22 cellular contexts compared by ENCODE assay signal in genomic region chr2:241769819-241770184, GRCh38. TPM values are rescaled to one million over a fixed set of nuclear protein-coding genes. Genes with fewer than 3 reads are reported as not detected.
DNase-seq lines count a peak whose midpoint lies in the region; ATAC-seq and TF ChIP-seq lines count a peak whose summit lies in the region.
"Had no signal": no experiment of that assay in that cellular context is flagged by ENCODE, and none has a peak within 500 bp of the region (broad histone marks: within the 10 kb centered on the region; RNA-seq: fewer than 3 reads in every experiment).

No MANE protein-coding gene starts in this region.

- H3K27ac ChIP-seq in heart left ventricle, result no peak overlapping the region
- peak overlapping the region; percentile 5 to 46 for H3K27ac ChIP-seq in liver (ENCODE audit: low read depth in 1 of 2, low read length in 2 of 2)
- H3K27ac ChIP-seq: GM23248 had no signal

- DNase-seq in left cardiac atrium (peak; percentile 10), heart left ventricle (no peak), HuH-7 (ENCODE audit: low spot score) (peak; percentile 3), RPMI8226 (no peak), Kasumi-1 (lab: John Stamatoyannopoulos, UW) (no peak)
- DNase-seq in activated T-cell treated with anti-CD3 and anti-CD28 coated beads, Interleukin-2, amount 50 U/mL, for 1 hour, result no peak
- DNase-seq: ACHN; CD8-positive, alpha-beta T cell; DMS79 treated with DMSO at 0.1 percent for 48 hours; GM23248; KBM-7; NCI-H1436; NCI-H2029 treated with DMSO at 0.1 percent for 48 hours; NCI-H2171 treated with DMSO at 0.1 percent for 48 hours; NCI-H446 treated with DMSO at 0.1 percent for 48 hours; NK-92 treated with Interleukin-12 subunit alpha and Interleukin-12 subunit beta, amount 100 ng/mL, for 24 hours; OCI-M1; SIG-M5 had no signal

- H3K4me1 ChIP-seq in heart left ventricle (peaks cover 0 to 10% (median 0%) of the 10 kb centered on the region in 12 donors), liver (ENCODE audit: control insufficient read depth in 4 of 4, insufficient read depth in 4 of 4, low read length in 3 of 4) (peaks cover 16 to 45% (median 31%) of the 10 kb centered on the region in 4 donors)

- H3K4me3 ChIP-seq in heart left ventricle (no peak overlapping the region), liver (ENCODE audit: low read depth in 1 of 3, low read length in 3 of 3) (no peak overlapping the region)
- H3K4me3 ChIP-seq: GM23248 had no signal

- H3K9me3 ChIP-seq in heart left ventricle (no peaks in the 10 kb centered on the region), liver (ENCODE audit: control insufficient read depth in 4 of 4, low read length in 3 of 4) (no peaks in the 10 kb centered on the region)

- no peak for TF ChIP-seq POLR2A in heart left ventricle (IDR thresholded peaks at IDR 0.05)

- TF ChIP-seq CTCF in heart left ventricle (IDR thresholded peaks at IDR 0.05) (no peak), liver (IDR thresholded peaks at IDR 0.05; ENCODE audit: low read depth, low read length, missing input control) (no peak)

- no peak overlapping the region for H3K9ac ChIP-seq in liver (ENCODE audit: low read depth in 1 of 2, low read length in 2 of 2)
- H3K9ac ChIP-seq: GM23248 had no signal

- 85 to 95% (median 94%) methylated on average over 4 to 13 of the region's 13 CpGs for WGBS in heart left ventricle, 4 donors
- 58% methylated on average over 13 of the region's 13 CpGs for WGBS in liver

- H3K27me3 ChIP-seq in heart left ventricle, result peaks cover 0 to 30% (median 7%) of the 10 kb centered on the region in 9 donors
- H3K27me3 ChIP-seq in liver (ENCODE audit: control insufficient read depth in 4 of 4, insufficient read depth in 4 of 4, low read length in 3 of 4), result no peaks in the 10 kb centered on the region

- intact Hi-C loops in left cardiac atrium (cut with DNase I), result no loop called here
- intact Hi-C loops in heart left ventricle (cut with DNase I), result no loop called here

- H3K36me3 ChIP-seq in heart left ventricle (peaks cover 0 to 5% (median 0%) of the 10 kb centered on the region in 9 donors), liver (ENCODE audit: control insufficient read depth in 4 of 4, insufficient read depth in 3 of 4, low read depth in 1 of 4, low read length in 3 of 4) (peaks cover 0 to 3% (median 0%) of the 10 kb centered on the region in 4 donors)

- no peak for TF ChIP-seq RAD21 in liver (IDR thresholded peaks at IDR 0.05)

- no peak for ATAC-seq in left cardiac atrium
- no peak for ATAC-seq in heart left ventricle
- ATAC-seq: CD8-positive, alpha-beta T cell had no signal

TF ChIP-seq in liver, 16 proteins besides CTCF, POLR2A, EP300 and RAD21:
- TF ChIP-seq FOXA2 (IDR thresholded peaks at IDR 0.05) (no peak), RXRA (IDR thresholded peaks at IDR 0.05) (no peak), HNF4G (IDR thresholded peaks at IDR 0.05) (no peak), GABPA (IDR thresholded peaks at IDR 0.05 in 1 of 2, conservative IDR thresholded peaks at IDR 0.05 in 1 of 2) (no peak), YY1 (IDR thresholded peaks at IDR 0.05) (no peak), NR2F2 (IDR thresholded peaks at IDR 0.05) (no peak)
- TF ChIP-seq, protein P1, sequence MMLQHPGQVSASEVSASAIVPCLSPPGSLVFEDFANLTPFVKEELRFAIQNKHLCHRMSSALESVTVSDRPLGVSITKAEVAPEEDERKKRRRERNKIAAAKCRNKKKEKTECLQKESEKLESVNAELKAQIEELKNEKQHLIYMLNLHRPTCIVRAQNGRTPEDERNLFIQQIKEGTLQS (IDR thresholded peaks at IDR 0.05), result no peak
- TF ChIP-seq, protein P2, sequence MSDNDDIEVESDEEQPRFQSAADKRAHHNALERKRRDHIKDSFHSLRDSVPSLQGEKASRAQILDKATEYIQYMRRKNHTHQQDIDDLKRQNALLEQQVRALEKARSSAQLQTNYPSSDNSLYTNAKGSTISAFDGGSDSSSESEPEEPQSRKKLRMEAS (IDR thresholded peaks at IDR 0.05), result no peak

RNA-seq across cellular contexts. Expression of gene GAL3ST2, which starts 6.8 kb away (rescaled TPM):
- total RNA-seq in left cardiac atrium, result under 1 TPM in 1 of 2 donors, not detected in 1; 0.44 TPM
- 1 to 10 TPM in 1 of 9 donors, under 1 TPM in 1, not detected in 7; 0.21 to 1.7 TPM for total RNA-seq in heart left ventricle
- polyA plus RNA-seq in heart left ventricle, result not detected
- total RNA-seq in liver, result under 1 TPM; 0.23 to 0.33 TPM
- polyA plus RNA-seq in liver, result under 1 TPM in 1 of 2 donors, not detected in 1; 0.03 TPM
- total RNA-seq: B cell, G401, GM23248, RPMI7951 had no signal
- polyA plus RNA-seq: GM23248 had no signal

RNA-seq across cellular contexts. Expression of gene D2HGDH, which starts 35.4 kb away (rescaled TPM):
- 10 to 100 TPM; 14.6 to 16.9 TPM for total RNA-seq in left cardiac atrium
- 10 to 100 TPM in 8 of 9 donors, 1 to 10 TPM in 1; 9.2 to 24.1 (median 20.9) TPM for total RNA-seq in heart left ventricle
- polyA plus RNA-seq in heart left ventricle, result 10 to 100 TPM in 1 of 2 donors, 1 to 10 TPM in 1; 7.6 to 19.8 TPM
- total RNA-seq in liver, result 10 to 100 TPM in 1 of 2 donors, 1 to 10 TPM in 1; 7.4 to 25.0 TPM
- polyA plus RNA-seq in liver, result 10 to 100 TPM in 1 of 2 donors, 1 to 10 TPM in 1; 6.4 to 19.7 TPM

RNA-seq across cellular contexts. Expression of gene NEU4, which starts 39.2 kb away (rescaled TPM):
- total RNA-seq in left cardiac atrium, result under 1 TPM; 0.16 to 0.38 TPM
- total RNA-seq in heart left ventricle, result 1 to 10 TPM in 1 of 9 donors, under 1 TPM in 4, not detected in 4; 0.21 to 1.4 (median 0.45) TPM
- polyA plus RNA-seq in heart left ventricle, result under 1 TPM; 0.07 to 0.50 TPM
- 10 to 100 TPM in 1 of 2 donors, 1 to 10 TPM in 1; 5.4 to 52.7 TPM for total RNA-seq in liver
- polyA plus RNA-seq in liver, result 10 to 100 TPM; 17.5 to 58.4 TPM
- total RNA-seq: B cell, G401, GM23248, RPMI7951 had no signal
- polyA plus RNA-seq: GM23248 had no signal

Comparison
In these comparisons a context has a peak if more than half of its experiments do, and no peak if none do; other contexts are left out.
1. DNase-seq: peak in left cardiac atrium (single experiment) and HuH-7 (single experiment); none in heart left ventricle (0 of 5), RPMI8226 (single experiment), Kasumi-1 (0 of 2) and activated T-cell treated with anti-CD3 and anti-CD28 coated beads, Interleukin-2, amount 50 U/mL, for 1 hour (single experiment).
2. H3K27ac ChIP-seq: peak in liver (2 of 2); none in heart left ventricle (0 of 12).